Comparison of ENCODE assay signal across 1 cellular context in genomic region chrX:41275661-41276609, GRCh38.
TF ChIP-seq lines count a peak whose summit lies in the region.

No MANE protein-coding gene starts in this region.

TF ChIP-seq in SK-N-SH, 30 proteins besides CTCF, POLR2A, EP300 and RAD21 (continued from another document):
- no peak for TF ChIP-seq USF2 (IDR thresholded peaks at IDR 0.05; ENCODE audit: borderline replicate concordance, low read depth, low read length)
- no peak for TF ChIP-seq FOSL2 (IDR thresholded peaks at IDR 0.05; ENCODE audit: borderline replicate concordance, low read depth)
- TF ChIP-seq TAF1 (IDR thresholded peaks at IDR 0.05; ENCODE audit: borderline replicate concordance, low read depth, low read length) = no peak; the same call in 1 of the 2 replicates
- no peak for TF ChIP-seq PBX3 (IDR thresholded peaks at IDR 0.05)
- TF ChIP-seq CHD2 (IDR thresholded peaks at IDR 0.05; ENCODE audit: low read length, partially characterized antibody) = no peak
- TF ChIP-seq FOXM1 (IDR thresholded peaks at IDR 0.05; ENCODE audit: low read depth) = no peak
- TF ChIP-seq GATA2 (CRISPR knock-in tag; IDR thresholded peaks at IDR 0.05) = no peak
- TF ChIP-seq JUND (IDR thresholded peaks at IDR 0.05) = no peak
- no peak for TF ChIP-seq FOXJ3 (CRISPR knock-in tag; IDR thresholded peaks at IDR 0.05)
- TF ChIP-seq POLR2AphosphoS5 (IDR thresholded peaks at IDR 0.05; ENCODE audit: low read depth, low read length) = peak; percentile 62; the same call in 1 of the 2 replicates
- TF ChIP-seq RCOR1 (IDR thresholded peaks at IDR 0.05; ENCODE audit: low read length) = no peak
